ENCODE assay signal across 8 cellular contexts in the genomic region with DNA sequence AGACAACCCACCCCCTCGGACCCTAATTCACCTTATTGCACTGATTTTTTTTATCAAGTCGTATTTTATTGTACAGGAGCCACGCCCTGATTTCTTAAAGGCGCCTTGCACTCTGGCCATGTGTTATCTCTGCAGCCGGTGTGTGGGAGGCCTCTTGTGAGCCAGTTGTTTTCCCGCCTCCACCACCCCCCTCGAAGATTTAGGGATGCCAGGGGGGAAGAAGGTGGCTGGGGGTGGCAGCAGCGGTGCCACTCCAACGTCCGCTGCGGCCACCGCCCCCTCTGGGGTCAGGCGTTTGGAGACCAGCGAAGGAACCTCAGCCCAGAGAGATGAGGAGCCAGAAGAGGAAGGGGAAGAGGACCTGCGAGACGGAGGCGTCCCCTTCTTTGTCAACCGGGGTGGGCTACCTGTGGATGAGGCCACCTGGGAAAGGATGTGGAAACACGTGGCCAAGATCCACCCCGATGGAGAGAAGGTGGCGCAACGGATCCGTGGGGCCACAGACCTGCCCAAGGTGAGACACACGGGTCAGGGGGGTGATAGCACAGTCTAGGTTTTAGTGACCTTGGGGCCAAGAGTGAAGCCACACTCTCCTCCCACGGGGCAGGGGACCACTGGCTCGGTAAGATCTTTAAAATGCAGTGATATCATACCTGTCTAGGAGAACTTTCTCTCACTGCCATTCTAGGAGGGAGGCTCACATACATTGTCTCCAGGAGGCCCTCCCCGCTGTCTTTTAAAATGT. TPM values are rescaled to one million over a fixed set of nuclear protein-coding genes. Genes with fewer than 3 reads are reported as not detected.
DNase-seq lines count a peak whose midpoint lies in the region; TF ChIP-seq lines count a peak whose summit lies in the region.

No MANE protein-coding gene starts in this region.

- H3K4me3 ChIP-seq in SJCRH30 (peak overlapping the region; percentile 72; the same call in 1 of the 2 replicates), fibroblast of lung (replicated peaks in 1 of 4; ENCODE audit: control extremely low read depth in 1 of 4, insufficient read depth in 1 of 4, low read depth in 3 of 4, low read length in 4 of 4) (peak overlapping the region; percentile 61 to 77 (median 66)), neural progenitor cell (peak overlapping the region; percentile 67)

- peaks cover 42% of the 10 kb centered on the region for H3K4me1 Mint-ChIP-seq in CD14-positive monocyte
- H3K4me1 Mint-ChIP-seq in neural progenitor cell, result peaks cover 40% of the 10 kb centered on the region

- no peak for DNase-seq in CD14-positive monocyte (ENCODE audit: low spot score)
- no peak for DNase-seq in SJCRH30
- DNase-seq in fibroblast of lung (ENCODE audit: low read depth in 2 of 2), result no peak
- DNase-seq in neural progenitor cell (ENCODE audit: low spot score), result no peak
- no peak for DNase-seq in GF-D8 (lab: John Stamatoyannopoulos, UW)
- no peak for DNase-seq in NCI-H2107 treated with DMSO at 0.1 percent for 48 hours (lab: John Stamatoyannopoulos, UW; ENCODE audit: unreplicated experiment)
- no peak for DNase-seq in LoVo (ENCODE audit: low spot score)
- DNase-seq in GM19238 (ENCODE audit: insufficient read length, low spot score), result no peak

- peaks cover 15 to 17% (median 15%) of the 10 kb centered on the region in 3 donors for H3K27me3 Mint-ChIP-seq in CD14-positive monocyte (ENCODE audit: low read depth in 3 of 3)
- H3K27me3 Mint-ChIP-seq in neural progenitor cell (ENCODE audit: insufficient read depth, low read depth), result peaks cover 7% of the 10 kb centered on the region

- H3K9me3 ChIP-seq in SJCRH30 (replicated peaks), result no peaks in the 10 kb centered on the region
- no peaks in the 10 kb centered on the region for H3K9me3 ChIP-seq in fibroblast of lung (ENCODE audit: control insufficient read depth, insufficient read depth, low read depth, low read length)
- no peaks in the 10 kb centered on the region for H3K9me3 ChIP-seq in neural progenitor cell (ENCODE audit: low read depth)

- intact Hi-C loops in CD14-positive monocyte (cut with micrococcal nuclease), result loop anchor here in 1 of 2 donors (5.0 kb wide), 1 partner anchor 40 kb away; no protein-coding TSS in a partner anchor

- H3K4me3 Mint-ChIP-seq in CD14-positive monocyte (peak overlapping the region; percentile 88 to 93), neural progenitor cell (peak overlapping the region; percentile 95)

- H3F3A ChIP-seq in neural progenitor cell (ENCODE audit: low read depth), result no peaks in the 10 kb centered on the region

- no peak overlapping the region for H3K9ac ChIP-seq in fibroblast of lung (ENCODE audit: insufficient read depth, low read length)
- no peak overlapping the region for H3K9ac ChIP-seq in neural progenitor cell

- H3K9me3 Mint-ChIP-seq in CD14-positive monocyte (no peaks in the 10 kb centered on the region), neural progenitor cell (no peaks in the 10 kb centered on the region)

- H3K27ac Mint-ChIP-seq in CD14-positive monocyte (peak overlapping the region in 6 of 7 donors; percentile 37 to 84 (median 68)), neural progenitor cell (peak overlapping the region; percentile 93)

- H3K4me2 ChIP-seq in fibroblast of lung (ENCODE audit: extremely low read depth, insufficient read depth, low read length) (peak overlapping the region; percentile 95), neural progenitor cell (peak overlapping the region; percentile 99)

- no peaks in the 10 kb centered on the region for H3K36me3 ChIP-seq in SJCRH30
- no peaks in the 10 kb centered on the region for H3K36me3 ChIP-seq in fibroblast of lung (ENCODE audit: control insufficient read depth, insufficient read depth, low read length)
- H3K36me3 ChIP-seq in neural progenitor cell, result no peaks in the 10 kb centered on the region

- TF ChIP-seq CTCF in CD14-positive monocyte (IDR thresholded peaks at IDR 0.05) (no peak), fibroblast of lung (conservative IDR thresholded peaks at IDR 0.05 in 1 of 2, IDR thresholded peaks at IDR 0.05 in 1 of 2; ENCODE audit: low read depth in 1 of 2, low read length in 2 of 2) (no peak), neural progenitor cell (IDR thresholded peaks at IDR 0.05) (no peak)

- peaks cover 3 to 14% of the 10 kb centered on the region in 2 donors for H3K36me3 Mint-ChIP-seq in CD14-positive monocyte
- peaks cover 5% of the 10 kb centered on the region for H3K36me3 Mint-ChIP-seq in neural progenitor cell

- H3K27ac ChIP-seq in SJCRH30 (no peak overlapping the region), fibroblast of lung (ENCODE audit: insufficient read depth, low read length) (no peak overlapping the region), neural progenitor cell (no peak overlapping the region)

- no peaks in the 10 kb centered on the region; the same call in 1 of the 2 replicates for H3K27me3 ChIP-seq in SJCRH30
- H3K27me3 ChIP-seq in fibroblast of lung (ENCODE audit: control insufficient read depth, insufficient read depth, low read length), result peaks cover 4% of the 10 kb centered on the region
- H3K27me3 ChIP-seq in neural progenitor cell, result peaks cover 62% of the 10 kb centered on the region

- H4K20me1 ChIP-seq in fibroblast of lung (ENCODE audit: control insufficient read depth, extremely low read depth, insufficient read depth, low read length), result no peaks in the 10 kb centered on the region
- peaks cover 9% of the 10 kb centered on the region for H4K20me1 ChIP-seq in neural progenitor cell (ENCODE audit: low read depth)

- H3K79me2 ChIP-seq in fibroblast of lung (ENCODE audit: control insufficient read depth, insufficient read depth, low read length) (no peaks in the 10 kb centered on the region), neural progenitor cell (ENCODE audit: low read depth) (no peaks in the 10 kb centered on the region)

- H2AFZ ChIP-seq in fibroblast of lung (ENCODE audit: low read length), result peak overlapping the region; percentile 52
- H2AFZ ChIP-seq in neural progenitor cell (replicated peaks), result peak overlapping the region; percentile 99

- H3K4me1 ChIP-seq in SJCRH30, result peaks cover 5% of the 10 kb centered on the region
- peaks cover 6% of the 10 kb centered on the region for H3K4me1 ChIP-seq in fibroblast of lung (ENCODE audit: control insufficient read depth, extremely low read depth, insufficient read depth, low read length)
- H3K4me1 ChIP-seq in neural progenitor cell, result peaks cover 10% of the 10 kb centered on the region

RNA-seq across cellular contexts. Expression of gene VASH1, which starts 1.5 kb away (rescaled TPM):
- polyA plus RNA-seq in CD14-positive monocyte, result 1 to 10 TPM; 2.5 to 3.3 TPM
- 11.1 and 11.5 TPM in 2 replicates for total RNA-seq in SJCRH30 (2014; rRNA removed; shearing (Covaris generic))
- total RNA-seq in fibroblast of lung, result 4.5 and 6.2 TPM in 2 replicates
- polyA plus RNA-seq in fibroblast of lung, result 2.5 and 3.0 TPM in 2 replicates
- polyA plus RNA-seq in fibroblast of lung (2012), result 5.0 and 6.2 TPM in 2 replicates
- polyA minus RNA-seq in fibroblast of lung (ENCODE audit: low replicate concordance), result 6.0 and 8.4 TPM in 2 replicates
- 10.3 and 20.1 TPM in 2 replicates for total RNA-seq in neural progenitor cell (ENCODE audit: low replicate concordance)

RNA-seq across cellular contexts. Expression of gene ANGEL1, which starts 49.9 kb away (rescaled TPM):
- 1 to 10 TPM; 8.1 to 8.5 TPM for polyA plus RNA-seq in CD14-positive monocyte
- 15.8 and 18.3 TPM in 2 replicates for total RNA-seq in SJCRH30 (2014; rRNA removed; shearing (Covaris generic))
- total RNA-seq in fibroblast of lung, result 5.1 and 6.6 TPM in 2 replicates
- polyA plus RNA-seq in fibroblast of lung, result 7.0 and 8.4 TPM in 2 replicates
- polyA plus RNA-seq in fibroblast of lung (2012), result 3.8 and 4.2 TPM in 2 replicates
- 28.7 and 82.8 TPM in 2 replicates for polyA minus RNA-seq in fibroblast of lung (ENCODE audit: low replicate concordance)
- total RNA-seq in neural progenitor cell (ENCODE audit: low replicate concordance), result 23.2 and 28.7 TPM in 2 replicates
